ENCODE assay signal across 8 cellular contexts in the genomic region with DNA sequence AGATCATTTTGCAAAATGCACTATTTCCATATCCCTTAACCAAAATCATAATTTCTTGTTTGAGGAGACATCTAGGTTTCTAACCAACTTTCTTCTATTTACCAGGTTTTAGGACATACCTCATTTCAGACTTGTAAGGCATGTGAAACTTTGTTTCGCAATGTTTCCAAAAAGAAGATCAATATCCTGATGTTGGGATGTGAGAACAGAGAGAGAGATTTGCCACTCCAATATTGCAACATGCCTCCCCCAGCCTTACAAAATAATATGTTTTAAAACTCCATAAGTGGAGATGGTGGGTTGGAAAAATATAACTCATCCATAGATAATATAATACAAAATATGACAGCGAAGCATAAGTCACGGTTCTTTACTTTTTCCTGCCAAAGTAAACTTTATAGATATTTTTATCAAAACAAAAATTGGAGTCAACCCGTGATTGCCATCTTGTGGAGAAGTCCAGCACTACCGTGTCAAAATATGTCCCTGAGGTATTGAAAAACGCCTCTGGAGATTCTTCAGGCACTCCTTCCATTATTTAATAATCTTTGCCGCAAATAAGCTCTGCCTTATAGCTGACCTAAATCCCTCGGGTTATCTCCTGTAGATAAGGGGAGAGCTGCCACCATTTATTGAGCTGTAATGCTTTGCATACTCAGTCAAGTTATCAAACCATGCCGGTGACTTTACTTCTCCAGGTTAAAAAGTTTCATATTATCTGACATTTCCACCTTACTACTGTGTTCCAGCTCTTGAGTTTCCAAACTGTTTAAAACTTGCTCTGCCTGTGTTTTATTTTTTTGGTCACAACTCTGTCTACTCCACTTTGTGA.
A peak's percentile ranks its signal among the peaks of the same experiment; 100 is the strongest.
DNase-seq lines count a peak whose midpoint lies in the region; ATAC-seq and TF ChIP-seq lines count a peak whose summit lies in the region.
"Had no signal": no experiment of that assay in that cellular context is flagged by ENCODE, and none has a peak within 500 bp of the region (broad histone marks: within the 10 kb centered on the region; RNA-seq: fewer than 3 reads in every experiment).

No MANE protein-coding gene starts in this region.

- WGBS in tibial nerve, 2 donors = 23 to 25% methylated on average over 9 of the region's 9 CpGs

- no peaks in the 10 kb centered on the region for H3K36me3 ChIP-seq in tibial nerve
- H3K36me3 ChIP-seq: neutrophil had no signal

- peaks cover 0 to 11% (median 3%) of the 10 kb centered on the region in 4 donors for H3K4me1 ChIP-seq in tibial nerve

- H3K4me3 ChIP-seq in GM12865 (ENCODE audit: low read depth, low read length) (no peak overlapping the region), foreskin fibroblast (ENCODE audit: low read depth in 1 of 2, low read length in 2 of 2) (no peak overlapping the region), tibial nerve (no peak overlapping the region)

- TF ChIP-seq CTCF in GM12865 (IDR thresholded peaks at IDR 0.05; ENCODE audit: insufficient read depth, low read depth, low read length, missing control alignments) (peak; percentile 57), foreskin fibroblast (IDR thresholded peaks at IDR 0.05; ENCODE audit: low read depth, low read length) (peak; percentile 63), tibial nerve (IDR thresholded peaks at IDR 0.05) (peak in 4 of 5 experiments; percentile 36 to 49 (median 48))

- H3K27ac ChIP-seq in tibial nerve = peak overlapping the region in 1 of 4 donors; percentile 19
- H3K27ac ChIP-seq: neutrophil had no signal

- DNase-seq in GM12865 (ENCODE audit: low read depth) (peak; percentile 14), HT-29 (ENCODE audit: low spot score) (peak; percentile 30), SK-MEL-5 (ENCODE audit: low read depth, low spot score) (peak; percentile 41), foreskin fibroblast (peak in 1 of 2 donors; percentile 45), tibial nerve (ENCODE audit: low spot score in 2 of 2) (no peak)
- no peak for DNase-seq in stimulated activated naive CD4-positive, alpha-beta T cell (lab: John Stamatoyannopoulos, UW)

- no peak for TF ChIP-seq POLR2A in tibial nerve (IDR thresholded peaks at IDR 0.05)

- ATAC-seq in HG03139 (IDR thresholded peaks at IDR 0.05; ENCODE audit: unreplicated experiment) = no peak

- H3K27me3 ChIP-seq in tibial nerve = no peaks in the 10 kb centered on the region
- H3K27me3 ChIP-seq: neutrophil had no signal

- no peak for TF ChIP-seq EP300 in tibial nerve (IDR thresholded peaks at IDR 0.05)

- no peaks in the 10 kb centered on the region for H3K9me3 ChIP-seq in tibial nerve
- H3K9me3 ChIP-seq: neutrophil had no signal

- in situ Hi-C loops in SK-MEL-5 (cut with HindIII; ENCODE audit: low pct_unique_long_range_greater_than_20kb, low sequenced_read_pairs) = no loop called here

Comparison
In these comparisons a context has a peak if more than half of its experiments do, and no peak if none do; other contexts are left out.
1. DNase-seq: peak in GM12865 (single experiment), HT-29 (single experiment) and SK-MEL-5 (single experiment); none in tibial nerve (0 of 2) and stimulated activated naive CD4-positive, alpha-beta T cell (0 of 6).
2. Peak in every context shown above with its lines, with median percentiles within 50 percentile points of each other: CTCF ChIP-seq.